In genomic region chr3:12835005-12835665, GRCh38 we compare ENCODE assay signal across 14 cellular contexts.
"Had no signal": no experiment of that assay in that cellular context is flagged by ENCODE, and none has a peak within 500 bp of the region (broad histone marks: within the 10 kb centered on the region; RNA-seq: fewer than 3 reads in every experiment).

No MANE protein-coding gene starts in this region.

- H3K9me3 Mint-ChIP-seq: activated B cell treated with CpG ODN at 0.5 μM for 24 hours; activated T-helper 1 cell treated with anti-CD3 and anti-CD28 coated beads, Interleukin-12 subunit alpha, Interleukin-12 subunit beta, Interleukin-2, Interleukin-4 antibody, amounts not matched to agents 30 ng/mL and 10 ng/mL and 1 ng/mL, durations not matched to agents 14 hours and 24 hours and 36 hours; brain; mesothelial cell of epicardium; T-helper 1 cell treated with Interleukin-12 subunit alpha and Interleukin-12 subunit beta and Interleukin-4 antibody, amounts not matched to agents 30 μg/mL and 1 μg/mL, for 36 hours had no signal

- H3K4me3 ChIP-seq: right atrium auricular region, skin epidermis, tibial artery, uterus had no signal

- H3K27ac Mint-ChIP-seq: activated B cell treated with CpG ODN at 0.5 μM for 24 hours; activated T-helper 1 cell treated with anti-CD3 and anti-CD28 coated beads, Interleukin-12 subunit alpha, Interleukin-12 subunit beta, Interleukin-2, Interleukin-4 antibody, amounts not matched to agents 30 ng/mL and 10 ng/mL and 1 ng/mL, durations not matched to agents 14 hours and 24 hours and 36 hours; T-helper 1 cell treated with Interleukin-12 subunit alpha and Interleukin-12 subunit beta and Interleukin-4 antibody, amounts not matched to agents 30 μg/mL and 1 μg/mL, for 36 hours had no signal

- H3K9ac ChIP-seq: parathyroid adenoma had no signal

- DNase-seq: activated B cell treated with CpG ODN at 0.5 μM for 24 hours; activated CD4-positive, alpha-beta T cell treated with anti-CD3 and anti-CD28 coated beads, Interleukin-2, amount 50 U/mL, for 48 hours; activated naive CD4-positive, alpha-beta T cell; amniotic stem cell; tibial artery; uterus had no signal

- H2AFZ ChIP-seq: parathyroid adenoma had no signal

- H3K4me3 Mint-ChIP-seq: activated B cell treated with CpG ODN at 0.5 μM for 24 hours; brain; mesothelial cell of epicardium; T-helper 1 cell treated with Interleukin-12 subunit alpha and Interleukin-12 subunit beta and Interleukin-4 antibody, amounts not matched to agents 30 μg/mL and 1 μg/mL, for 36 hours had no signal

- H3K27me3 ChIP-seq: right atrium auricular region, tibial artery, uterus had no signal

- H3K36me3 ChIP-seq: uterus had no signal

- ATAC-seq: esophagus mucosa had no signal

- H3K27ac ChIP-seq: parathyroid adenoma, right atrium auricular region, skin epidermis, tibial artery, uterus had no signal

- H3K9me3 ChIP-seq: right atrium auricular region, tibial artery, uterus had no signal

- H3K27me3 Mint-ChIP-seq: activated B cell treated with CpG ODN at 0.5 μM for 24 hours, brain had no signal
